In the genomic region with DNA sequence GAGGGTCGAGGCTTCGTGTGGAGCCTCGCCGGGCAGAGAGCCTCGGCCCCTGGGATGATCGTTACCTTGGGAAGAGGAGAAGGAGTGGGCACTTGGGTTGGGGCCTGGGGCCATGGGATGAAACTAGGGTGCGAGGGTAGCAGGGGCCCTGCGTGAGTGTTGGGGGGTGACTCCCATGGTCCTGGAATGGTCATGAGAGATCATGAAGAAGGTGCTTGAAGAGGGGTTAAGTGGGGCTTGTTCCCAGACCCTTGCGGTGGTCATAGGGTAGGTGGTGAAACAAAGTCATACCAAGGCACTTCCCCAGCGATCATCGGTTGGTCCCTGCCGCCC, we compare ENCODE assay signal across 8 cellular contexts. TPM values are rescaled to one million over a fixed set of nuclear protein-coding genes. Genes with fewer than 3 reads are reported as not detected.
DNase-seq lines count a peak whose midpoint lies in the region; ATAC-seq and TF ChIP-seq lines count a peak whose summit lies in the region.

No MANE protein-coding gene starts in this region.

- TF ChIP-seq CTCF in KMS-11 (conservative IDR thresholded peaks at IDR 0.05; ENCODE audit: low read depth, low read length) (no peak), dorsolateral prefrontal cortex (IDR thresholded peaks at IDR 0.05 in 54 of 56, conservative IDR thresholded peaks at IDR 0.05 in 2 of 56; ENCODE audit: low read depth in 1 of 56, partially characterized antibody in 56 of 56) (no peak)

- H3K9me3 Mint-ChIP-seq in naive thymus-derived CD8-positive, alpha-beta T cell = no peaks in the 10 kb centered on the region

- POLR2A ChIA-PET in naive thymus-derived CD8-positive, alpha-beta T cell (lab: Charles Lee) = interaction anchor here (0.6 to 8.2 kb wide), 6 partner anchors 25 to 247 kb away, joined by 3 to 72 read pairs (median 14); partner anchors contain the start of genes CTSF, RBM14, RBM4 and RBM4B

- H3K79me2 ChIP-seq in KMS-11 (ENCODE audit: insufficient read depth, low read depth) = peaks cover 8% of the 10 kb centered on the region; the same call in 1 of the 2 replicates

- H3K4me2 ChIP-seq in KMS-11 = peak overlapping the region; percentile 79

- 0 out of 2 replicates have a peak overlapping the region, but pooled peaks have one; percentile 23 for H3K27ac ChIP-seq in KMS-11
- H3K27ac ChIP-seq in dorsolateral prefrontal cortex = peak overlapping the region in 57 of 59 donors; percentile 39 to 94 (median 83)

- H3K36me3 ChIP-seq in KMS-11 (ENCODE audit: insufficient read depth) = no peaks in the 10 kb centered on the region

- H4K20me1 ChIP-seq in KMS-11 (ENCODE audit: insufficient read depth) = no peaks in the 10 kb centered on the region

- peak overlapping the region; percentile 94 to 100 (median 100) for H3K27ac Mint-ChIP-seq in naive thymus-derived CD8-positive, alpha-beta T cell

- H3K4me3 ChIP-seq in KMS-11 (IDR thresholded peaks at IDR 0.05; ENCODE audit: insufficient read depth, low read depth, low read length) (peak overlapping the region; percentile 55), dorsolateral prefrontal cortex (peak overlapping the region; percentile 57 to 100 (median 80))

- H3K4me3 Mint-ChIP-seq in naive thymus-derived CD8-positive, alpha-beta T cell = peak overlapping the region; percentile 88 to 100 (median 100)

- ATAC-seq in GM19395 (IDR thresholded peaks at IDR 0.05; ENCODE audit: unreplicated experiment) (peak; percentile 21), HG02852 (IDR thresholded peaks at IDR 0.05; ENCODE audit: unreplicated experiment) (no peak)
- ATAC-seq in naive thymus-derived CD8-positive, alpha-beta T cell = no peak

- no peak for DNase-seq in dorsolateral prefrontal cortex
- no peak for DNase-seq in naive thymus-derived CD8-positive, alpha-beta T cell
- no peak for DNase-seq in cortex of kidney (lab: John Stamatoyannopoulos, UW)
- no peak for DNase-seq in effector CD4-positive, alpha-beta T cell
- DNase-seq in NCI-H774 (lab: John Stamatoyannopoulos, UW) = no peak

- H3K27me3 Mint-ChIP-seq in naive thymus-derived CD8-positive, alpha-beta T cell = no peaks in the 10 kb centered on the region

- H3K27me3 ChIP-seq in KMS-11 (ENCODE audit: insufficient read depth, low read depth) (no peaks in the 10 kb centered on the region; the same call in 1 of the 2 replicates), dorsolateral prefrontal cortex (no peaks in the 10 kb centered on the region)

- peak overlapping the region; percentile 59; the same call in 1 of the 2 replicates for H3K9ac ChIP-seq in KMS-11

- intact Hi-C loops in dorsolateral prefrontal cortex (cut with DNase I) = loop anchor here (5.0 kb wide), 1 partner anchor 84 kb away; the partner anchor contains the start of gene RBM4B (in 2 of the 2)

- no peaks in the 10 kb centered on the region for H3K36me3 Mint-ChIP-seq in naive thymus-derived CD8-positive, alpha-beta T cell

- peaks cover 5% of the 10 kb centered on the region for H3K4me1 ChIP-seq in KMS-11 (ENCODE audit: low read depth, poor library complexity, severe bottlenecking)

- H2AFZ ChIP-seq in KMS-11 (ENCODE audit: low read depth) = peak overlapping the region; percentile 90

- peaks cover 19 to 46% (median 37%) of the 10 kb centered on the region in 4 donors for H3K4me1 Mint-ChIP-seq in naive thymus-derived CD8-positive, alpha-beta T cell

RNA-seq across cellular contexts. Expression of gene CCS, which starts 0.3 kb away (rescaled TPM):
- 10 to 100 TPM; 27.0 to 66.5 (median 43.1) TPM for total RNA-seq in dorsolateral prefrontal cortex
- 10 to 100 TPM; 57.2 to 59.1 TPM for total RNA-seq in naive thymus-derived CD8-positive, alpha-beta T cell
- polyA plus RNA-seq in naive thymus-derived CD8-positive, alpha-beta T cell = 10 to 100 TPM; 39.2 to 53.4 (median 46.6) TPM

RNA-seq across cellular contexts. Expression of gene CCDC87, which starts 0.4 kb away (rescaled TPM):
- 1 to 10 TPM in 85 of 120 experiments, under 1 TPM in 35; 0.26 to 2.4 (median 1.2) TPM for total RNA-seq in dorsolateral prefrontal cortex
- total RNA-seq in naive thymus-derived CD8-positive, alpha-beta T cell = under 1 TPM in 1 of 2 experiments, not detected in 1; 0.16 TPM
- polyA plus RNA-seq in naive thymus-derived CD8-positive, alpha-beta T cell = not detected

RNA-seq across cellular contexts. Expression of gene RBM14, which starts 23.2 kb away (rescaled TPM):
- total RNA-seq in dorsolateral prefrontal cortex = 100 to 1,000 TPM in 61 of 120 experiments, 10 to 100 TPM in 59; 62.9 to 242 (median 100) TPM
- total RNA-seq in naive thymus-derived CD8-positive, alpha-beta T cell = 100 to 1,000 TPM; 182 to 194 TPM
- polyA plus RNA-seq in naive thymus-derived CD8-positive, alpha-beta T cell = 10 to 100 TPM; 70.2 to 91.8 (median 83.3) TPM

RNA-seq across cellular contexts. Expression of gene CTSF, which starts 24.9 kb away (rescaled TPM):
- 100 to 1,000 TPM; 112 to 186 (median 141) TPM for total RNA-seq in dorsolateral prefrontal cortex
- 10 to 100 TPM; 53.9 to 58.4 TPM for total RNA-seq in naive thymus-derived CD8-positive, alpha-beta T cell
- 10 to 100 TPM; 25.1 to 40.9 (median 25.4) TPM for polyA plus RNA-seq in naive thymus-derived CD8-positive, alpha-beta T cell

RNA-seq across cellular contexts. Expression of gene RBM4, which starts 45.2 kb away (rescaled TPM):
- 100 to 1,000 TPM in 73 of 120 experiments, 10 to 100 TPM in 47; 72.2 to 164 (median 105) TPM for total RNA-seq in dorsolateral prefrontal cortex
- total RNA-seq in naive thymus-derived CD8-positive, alpha-beta T cell = 100 to 1,000 TPM; 213 to 232 TPM
- 100 to 1,000 TPM; 250 to 283 (median 262) TPM for polyA plus RNA-seq in naive thymus-derived CD8-positive, alpha-beta T cell
